Comparison of ENCODE assay signal across 10 cellular contexts in genomic region chr1:172609528-172609927, GRCh38. TPM values are rescaled to one million over a fixed set of nuclear protein-coding genes. Genes with fewer than 3 reads are reported as not detected.
A peak's percentile ranks its signal among the peaks of the same experiment; 100 is the strongest.
DNase-seq lines count a peak whose midpoint lies in the region; ATAC-seq and TF ChIP-seq lines count a peak whose summit lies in the region.
"Had no signal": no experiment of that assay in that cellular context is flagged by ENCODE, and none has a peak within 500 bp of the region (broad histone marks: within the 10 kb centered on the region; RNA-seq: fewer than 3 reads in every experiment).

No MANE protein-coding gene starts in this region.

- H3K9me3 ChIP-seq in CD4-positive, alpha-beta T cell (ENCODE audit: control insufficient read depth, low read length) = no peaks in the 10 kb centered on the region
- no peaks in the 10 kb centered on the region for H3K9me3 ChIP-seq in HEK293 (ENCODE audit: control insufficient read depth, insufficient read depth, low read depth, low read length)

- H3K4me1 ChIP-seq in HEK293 (ENCODE audit: control insufficient read depth, insufficient read depth, low read length) = peaks cover 5% of the 10 kb centered on the region; the same call in 1 of the 2 replicates

- no peaks in the 10 kb centered on the region for H3K9me3 Mint-ChIP-seq in CD4-positive, alpha-beta T cell
- peaks cover 3% of the 10 kb centered on the region; the same call in 1 of the 2 replicates for H3K9me3 Mint-ChIP-seq in WTC11
- H3K9me3 Mint-ChIP-seq: activated CD4-positive, alpha-beta T cell treated with anti-CD3 and anti-CD28 coated beads, Interleukin-2, amount 10 ng/mL, durations not matched to agents 24 days and 14 days had no signal

- peak; percentile 84 for TF ChIP-seq CTCF in CD4-positive, alpha-beta T cell (IDR thresholded peaks at IDR 0.05)
- TF ChIP-seq CTCF in HEK293 (tag by site-specific recombination; IDR thresholded peaks at IDR 0.05) = no peak
- TF ChIP-seq CTCF in WTC11 (IDR thresholded peaks at IDR 0.05) = no peak

- H3K36me3 ChIP-seq in HEK293 (ENCODE audit: control insufficient read depth in 2 of 2, insufficient read depth in 1 of 2, low read length in 2 of 2) = peaks cover 0 to 6% of the 10 kb centered on the region in 2 experiments; a peak in 1 of 3 replicates

- no peak overlapping the region for H3K4me3 ChIP-seq in HEK293 (ENCODE audit: low read depth, low read length)

- H3K36me3 Mint-ChIP-seq in CD4-positive, alpha-beta T cell (ENCODE audit: low read depth) = peaks cover 53% of the 10 kb centered on the region
- peaks cover 26% of the 10 kb centered on the region for H3K36me3 Mint-ChIP-seq in WTC11

- POLR2A ChIA-PET in CD4-positive, alpha-beta T cell (lab: Charles Lee) = interaction anchor here (0.7 to 1.7 kb wide), 3 partner anchors 18 to 110 kb away, joined by 3 to 8 read pairs (median 5); no protein-coding TSS in a partner anchor
- POLR2A ChIA-PET in HEK293 (lab: Yijun Ruan, JAX) = no interaction called here
- POLR2A ChIA-PET in WTC11 (lab: Charles Lee) = interaction anchor here (1.0 kb wide), 1 partner anchor 77 kb away, joined by 3 read pairs; the partner anchor contains the start of gene SUCO

- no peaks in the 10 kb centered on the region for H3K27me3 ChIP-seq in CD4-positive, alpha-beta T cell (ENCODE audit: control insufficient read depth, insufficient read depth, low read length)

- DNase-seq in CD4-positive, alpha-beta T cell = no peak
- DNase-seq in WTC11 (ENCODE audit: low spot score) = no peak
- peak; percentile 8 for DNase-seq in left kidney (ENCODE audit: low read depth, low spot score)
- DNase-seq in MV-4-11 (lab: John Stamatoyannopoulos, UW) = no peak
- no peak for DNase-seq in stimulated activated CD4-positive, alpha-beta T cell treated with anti-CD3 and anti-CD28 coated beads, Interleukin-15, amount 100 ng/mL, for 24 hours
- no peak for DNase-seq in HuH-7.5 (ENCODE audit: low spot score)
- DNase-seq: activated CD4-positive, alpha-beta T cell treated with anti-CD3 and anti-CD28 coated beads, Interleukin-2, amount 10 ng/mL, durations not matched to agents 24 days and 14 days; stimulated activated CD4-positive, alpha-beta T cell treated with anti-CD3 and anti-CD28 coated beads, Interleukin-1b, Interleukin-23, amount 100 ng/mL, for 48 hours had no signal

- ATAC-seq in CD4-positive, alpha-beta T cell (ENCODE audit: poor library complexity) = peak; percentile 84
- peak; percentile 64; the same call in 1 of the 2 replicates for ATAC-seq in WTC11
- no peak for ATAC-seq in HG02623 (IDR thresholded peaks at IDR 0.05; ENCODE audit: unreplicated experiment)

- H3K4me1 Mint-ChIP-seq in CD4-positive, alpha-beta T cell (ENCODE audit: low read depth) = peaks cover 6% of the 10 kb centered on the region
- no peaks in the 10 kb centered on the region for H3K4me1 Mint-ChIP-seq in WTC11

- CTCF ChIA-PET in CD4-positive, alpha-beta T cell (lab: Charles Lee) = interaction anchor here (0.6 to 3.7 kb wide), 15 partner anchors 18 to 118 kb away, joined by 3 to 49 read pairs (median 3); partner anchors contain the start of gene FASLG
- CTCF ChIA-PET in HEK293 (lab: Yijun Ruan, JAX) = interaction anchor here (0.6 to 2.3 kb wide), 7 partner anchors 11 to 114 kb away, joined by 3 to 15 read pairs (median 4); no protein-coding TSS in a partner anchor
- CTCF ChIA-PET in WTC11 (lab: Charles Lee) = interaction anchor here (1.1 to 4.1 kb wide), 5 partner anchors 9 to 118 kb away, joined by 3 to 27 read pairs (median 5); no protein-coding TSS in a partner anchor

- no peaks in the 10 kb centered on the region for H3K27me3 Mint-ChIP-seq in CD4-positive, alpha-beta T cell
- H3K27me3 Mint-ChIP-seq in WTC11 (ENCODE audit: low read depth) = no peaks in the 10 kb centered on the region
- H3K27me3 Mint-ChIP-seq: activated CD4-positive, alpha-beta T cell treated with anti-CD3 and anti-CD28 coated beads, Interleukin-2, amount 10 ng/mL, durations not matched to agents 24 days and 14 days had no signal

- intact Hi-C loops in CD4-positive, alpha-beta T cell (cut with DNase I, micrococcal nuclease) = loop anchor here (1.0 to 10.0 kb wide), 4 partner anchors 43 to 1235 kb away; no protein-coding TSS in a partner anchor

- no peak overlapping the region for H3K27ac ChIP-seq in CD4-positive, alpha-beta T cell (ENCODE audit: low read depth, low read length)
- H3K27ac ChIP-seq in HEK293 (ENCODE audit: extremely low read depth, low read depth, low read length) = no peak overlapping the region

- no peak overlapping the region for H3K4me3 Mint-ChIP-seq in CD4-positive, alpha-beta T cell
- no peak overlapping the region for H3K4me3 Mint-ChIP-seq in WTC11
- H3K4me3 Mint-ChIP-seq: activated CD4-positive, alpha-beta T cell treated with anti-CD3 and anti-CD28 coated beads, Interleukin-2, amount 10 ng/mL, durations not matched to agents 24 days and 14 days had no signal

- H3K27ac Mint-ChIP-seq in CD4-positive, alpha-beta T cell = no peak overlapping the region
- no peak overlapping the region for H3K27ac Mint-ChIP-seq in WTC11
- H3K27ac Mint-ChIP-seq: activated CD4-positive, alpha-beta T cell treated with anti-CD3 and anti-CD28 coated beads, Interleukin-2, amount 10 ng/mL, durations not matched to agents 24 days and 14 days had no signal

TF ChIP-seq in HEK293, 187 proteins besides CTCF, POLR2A, EP300 and RAD21:
- TF ChIP-seq ZNF426 (tag by site-specific recombination; IDR thresholded peaks at IDR 0.05) (no peak), ZNF654 (tag by site-specific recombination; IDR thresholded peaks at IDR 0.05; ENCODE audit: low read depth) (peak; percentile 11; the same call in 1 of the 2 replicates)

TF ChIP-seq in WTC11, 78 proteins besides CTCF, POLR2A, EP300 and RAD21 (continues in another document):
- no peak for TF ChIP-seq NR2C2 (CRISPR knock-in tag; IDR thresholded peaks at IDR 0.05)
- TF ChIP-seq, protein P1, sequence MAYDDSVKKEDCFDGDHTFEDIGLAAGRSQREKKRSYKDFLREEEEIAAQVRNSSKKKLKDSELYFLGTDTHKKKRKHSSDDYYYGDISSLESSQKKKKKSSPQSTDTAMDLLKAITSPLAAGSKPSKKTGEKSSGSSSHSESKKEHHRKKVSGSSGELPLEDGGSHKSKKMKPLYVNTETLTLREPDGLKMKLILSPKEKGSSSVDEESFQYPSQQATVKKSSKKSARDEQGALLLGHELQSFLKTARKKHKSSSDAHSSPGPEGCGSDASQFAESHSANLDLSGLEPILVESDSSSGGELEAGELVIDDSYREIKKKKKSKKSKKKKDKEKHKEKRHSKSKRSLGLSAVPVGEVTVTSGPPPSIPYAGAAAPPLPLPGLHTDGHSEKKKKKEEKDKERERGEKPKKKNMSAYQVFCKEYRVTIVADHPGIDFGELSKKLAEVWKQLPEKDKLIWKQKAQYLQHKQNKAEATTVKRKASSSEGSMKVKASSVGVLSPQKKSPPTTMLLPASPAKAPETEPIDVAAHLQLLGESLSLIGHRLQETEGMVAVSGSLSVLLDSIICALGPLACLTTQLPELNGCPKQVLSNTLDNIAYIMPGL (CRISPR knock-in tag; IDR thresholded peaks at IDR 0.05) = no peak
- TF ChIP-seq KAT7 (CRISPR knock-in tag; IDR thresholded peaks at IDR 0.05; ENCODE audit: borderline replicate concordance) = no peak
- TF ChIP-seq, protein P2, sequence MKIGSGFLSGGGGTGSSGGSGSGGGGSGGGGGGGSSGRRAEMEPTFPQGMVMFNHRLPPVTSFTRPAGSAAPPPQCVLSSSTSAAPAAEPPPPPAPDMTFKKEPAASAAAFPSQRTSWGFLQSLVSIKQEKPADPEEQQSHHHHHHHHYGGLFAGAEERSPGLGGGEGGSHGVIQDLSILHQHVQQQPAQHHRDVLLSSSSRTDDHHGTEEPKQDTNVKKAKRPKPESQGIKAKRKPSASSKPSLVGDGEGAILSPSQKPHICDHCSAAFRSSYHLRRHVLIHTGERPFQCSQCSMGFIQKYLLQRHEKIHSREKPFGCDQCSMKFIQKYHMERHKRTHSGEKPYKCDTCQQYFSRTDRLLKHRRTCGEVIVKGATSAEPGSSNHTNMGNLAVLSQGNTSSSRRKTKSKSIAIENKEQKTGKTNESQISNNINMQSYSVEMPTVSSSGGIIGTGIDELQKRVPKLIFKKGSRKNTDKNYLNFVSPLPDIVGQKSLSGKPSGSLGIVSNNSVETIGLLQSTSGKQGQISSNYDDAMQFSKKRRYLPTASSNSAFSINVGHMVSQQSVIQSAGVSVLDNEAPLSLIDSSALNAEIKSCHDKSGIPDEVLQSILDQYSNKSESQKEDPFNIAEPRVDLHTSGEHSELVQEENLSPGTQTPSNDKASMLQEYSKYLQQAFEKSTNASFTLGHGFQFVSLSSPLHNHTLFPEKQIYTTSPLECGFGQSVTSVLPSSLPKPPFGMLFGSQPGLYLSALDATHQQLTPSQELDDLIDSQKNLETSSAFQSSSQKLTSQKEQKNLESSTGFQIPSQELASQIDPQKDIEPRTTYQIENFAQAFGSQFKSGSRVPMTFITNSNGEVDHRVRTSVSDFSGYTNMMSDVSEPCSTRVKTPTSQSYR (CRISPR knock-in tag; IDR thresholded peaks at IDR 0.05) = no peak
- no peak for TF ChIP-seq ZNF263 (CRISPR knock-in tag; IDR thresholded peaks at IDR 0.05; ENCODE audit: low read depth)
- TF ChIP-seq ZNF138 (CRISPR knock-in tag; conservative IDR thresholded peaks at IDR 0.05) = no peak
- TF ChIP-seq ZNF423 (CRISPR knock-in tag; IDR thresholded peaks at IDR 0.05) = no peak

RNA-seq across cellular contexts. Expression of gene FASLG, which starts 49.4 kb away (rescaled TPM):
- total RNA-seq in CD4-positive, alpha-beta T cell = under 1 TPM; 0.11 to 0.80 TPM
- total RNA-seq in WTC11 (2021) = not detected in 3 replicates
